In genomic region chr19:41958367-41959055, GRCh38 we compare ENCODE assay signal across 8 cellular contexts. TPM values are rescaled to one million over a fixed set of nuclear protein-coding genes. Genes with fewer than 3 reads are reported as not detected.
DNase-seq lines count a peak whose midpoint lies in the region; ATAC-seq and TF ChIP-seq lines count a peak whose summit lies in the region.

No MANE protein-coding gene starts in this region.

- ATAC-seq in HG03025 (IDR thresholded peaks at IDR 0.05; ENCODE audit: low FRiP score, unreplicated experiment) (peak; percentile 56), HG03378 (IDR thresholded peaks at IDR 0.05; ENCODE audit: unreplicated experiment) (no peak)

- DNase-seq in NCI-H446 treated with DMSO at 0.1 percent for 48 hours (lab: John Stamatoyannopoulos, UW) = peak; percentile 11
- peak; percentile 78 to 80 for DNase-seq in activated CD4-positive, alpha-beta T cell treated with anti-CD3 and anti-CD28 coated beads, Interleukin-2, amount 50 U/mL, for 4 hours
- peak; percentile 75 for DNase-seq in dermis blood vessel endothelial cell
- DNase-seq in lower leg skin (ENCODE audit: low spot score in 2 of 2) = peak; percentile 73 to 97
- peak; percentile 82 to 87 for DNase-seq in stimulated activated CD4-positive, alpha-beta T cell treated with anti-CD3 and anti-CD28 coated beads, Interleukin-4, amount 100 ng/mL, for 48 hours (ENCODE audit: low read depth in 2 of 2)

- intact Hi-C loops in lower leg skin (cut with DNase I; ENCODE audit: low total_unique reads) = no loop called here

- 1 to 3% methylated on average over 29 to 41 of the region's 43 CpGs for WGBS in lower leg skin, 2 donors

- no peak for TF ChIP-seq CTCF in lower leg skin (IDR thresholded peaks at IDR 0.05)

- H3K4me3 ChIP-seq in lower leg skin (ENCODE audit: low read depth, poor library complexity, severe bottlenecking) = peak overlapping the region; percentile 89

- TF ChIP-seq POLR2A in GM10847 (IDR thresholded peaks at IDR 0.05; ENCODE audit: extremely low read depth, insufficient read length) (peak; percentile 13), lower leg skin (IDR thresholded peaks at IDR 0.05) (no peak)

RNA-seq across cellular contexts. Expression of gene RABAC1, which starts 0.6 kb away (rescaled TPM):
- total RNA-seq in dermis blood vessel endothelial cell (73.9 and 132 TPM in 2 replicates), lower leg skin (100 to 1,000 TPM; 125 to 152 (median 128) TPM)

RNA-seq across cellular contexts. Expression of gene ERFL, which starts 30.3 kb away (rescaled TPM):
- total RNA-seq in dermis blood vessel endothelial cell (not detected in 2 replicates), lower leg skin (under 1 TPM in 1 of 4 donors, not detected in 3; 0.16 TPM)

RNA-seq across cellular contexts. Expression of gene ATP1A3, which starts 35.5 kb away (rescaled TPM):
- total RNA-seq in dermis blood vessel endothelial cell (under 0.01 and 0.05 TPM in 2 replicates), lower leg skin (not detected)

Comparison
In these comparisons a context has a peak if more than half of its experiments do, and no peak if none do; other contexts are left out.
1. DNase-seq: peak in every context shown above with its lines; median percentile 85 in lower leg skin; 84 in stimulated activated CD4-positive, alpha-beta T cell treated with anti-CD3 and anti-CD28 coated beads, Interleukin-4, amount 100 ng/mL, for 48 hours; 79 in activated CD4-positive, alpha-beta T cell treated with anti-CD3 and anti-CD28 coated beads, Interleukin-2, amount 50 U/mL, for 4 hours; 75 in dermis blood vessel endothelial cell; 11 in NCI-H446 treated with DMSO at 0.1 percent for 48 hours.